Comparison of ENCODE assay signal across 21 cellular contexts in genomic region chr9:105251733-105252404, GRCh38. TPM values are rescaled to one million over a fixed set of nuclear protein-coding genes. Genes with fewer than 3 reads are reported as not detected.
DNase-seq lines count a peak whose midpoint lies in the region; ATAC-seq, FAIRE-seq and TF ChIP-seq lines count a peak whose summit lies in the region.
"Had no signal": no experiment of that assay in that cellular context is flagged by ENCODE, and none has a peak within 500 bp of the region (broad histone marks: within the 10 kb centered on the region; RNA-seq: fewer than 3 reads in every experiment).

No MANE protein-coding gene starts in this region.

- 88% methylated on average over 5 of the region's 5 CpGs; no CpG with 5 or more reads in 1 of the 2 experiments for WGBS in H1 (ENCODE audit: extremely low coverage in 1 of 2, insufficient coverage in 1 of 2, insufficient read length in 1 of 2, insufficient replicate concordance in 2 of 2, low coverage in 1 of 2, low lambda C conversion rate in 2 of 2, missing lambda C conversion rate in 1 of 2), 2 experiments

- peaks cover 2% of the 10 kb centered on the region in 2 experiments for H4K20me1 ChIP-seq in H1 (replicated peaks in 1 of 2; ENCODE audit: control insufficient read depth in 1 of 2, insufficient read depth in 2 of 2, low read length in 2 of 2)

- H2AK5ac ChIP-seq in H1 (ENCODE audit: low read depth, low read length) = no peak overlapping the region

- no peak overlapping the region for H2BK15ac ChIP-seq in H1 (ENCODE audit: low read length)

- no peak for TF ChIP-seq CTCF in H1 (IDR thresholded peaks at IDR 0.05; ENCODE audit: control extremely low read depth in 1 of 3, insufficient read depth in 1 of 3, low read depth in 1 of 3, low read length in 3 of 3)
- no peak for TF ChIP-seq CTCF in parathyroid adenoma (IDR thresholded peaks at IDR 0.05)

- no peaks in the 10 kb centered on the region for H3K23me2 ChIP-seq in H1 (ENCODE audit: low read depth, low read length)

- H3K9me3 ChIP-seq in H1 (ENCODE audit: insufficient read depth in 2 of 2, low read depth in 1 of 2, low read length in 1 of 2) (no peaks in the 10 kb centered on the region), parathyroid adenoma (ENCODE audit: control insufficient read depth, low read length) (no peaks in the 10 kb centered on the region)
- H3K9me3 ChIP-seq: MG63, right atrium auricular region, SJCRH30, tibial nerve had no signal

- no peak overlapping the region for H2AFZ ChIP-seq in H1 (ENCODE audit: low read length)
- H2AFZ ChIP-seq in parathyroid adenoma = no peak overlapping the region
- H2AFZ ChIP-seq: PC-9 had no signal

- no peak overlapping the region for H4K91ac ChIP-seq in H1 (replicated peaks; ENCODE audit: insufficient read length, low read length)

- CTCF ChIA-PET in H1 (lab: Charles Lee; ENCODE audit: partially characterized antibody) = interaction anchor here (1.1 to 1.4 kb wide), 2 partner anchors 17 to 163 kb away, joined by 3 read pairs; no protein-coding TSS in a partner anchor

- TF ChIP-seq RAD21 in H1 (IDR thresholded peaks at IDR 0.05 in 1 of 2, conservative IDR thresholded peaks at IDR 0.05 in 1 of 2; ENCODE audit: low read depth in 2 of 2, low read length in 2 of 2) = peak; percentile 5 to 19; a peak in 1 of 4 replicates

- H4K5ac ChIP-seq in H1 (ENCODE audit: insufficient read length, low read depth, low read length) = no peak overlapping the region

- FAIRE-seq in H1 (lab: Jason Lieb, UNC) = no peak

- no peak overlapping the region; the same call in 1 of the 2 replicates for H3K18ac ChIP-seq in H1 (ENCODE audit: extremely low read depth, low read length)

- H3K9ac ChIP-seq in H1 (replicated peaks in 1 of 4; ENCODE audit: extremely low read depth in 1 of 4, low read depth in 3 of 4, low read length in 3 of 4) = no peak overlapping the region
- no peak overlapping the region for H3K9ac ChIP-seq in parathyroid adenoma

- no peak overlapping the region for H3K23ac ChIP-seq in H1 (ENCODE audit: insufficient read length)

- H4K8ac ChIP-seq in H1 (ENCODE audit: extremely low read depth, insufficient read depth, low read length) = no peak overlapping the region

- H2BK5ac ChIP-seq in H1 (ENCODE audit: low read depth, low read length) = no peak overlapping the region

- H3K27me3 ChIP-seq in H1 (replicated peaks in 1 of 4; ENCODE audit: control insufficient read depth in 3 of 4, extremely low read depth in 1 of 4, insufficient read depth in 3 of 4, low read length in 3 of 4) (no peaks in the 10 kb centered on the region), parathyroid adenoma (ENCODE audit: control insufficient read depth, insufficient read depth, low read length) (no peaks in the 10 kb centered on the region)
- H3K27me3 ChIP-seq: MG63, right atrium auricular region, SJCRH30, tibial nerve had no signal

- H3K56ac ChIP-seq in H1 (replicated peaks; ENCODE audit: insufficient read length, low read depth, low read length) = no peak overlapping the region

- no peak overlapping the region for H3K4me2 ChIP-seq in H1 (ENCODE audit: insufficient read depth in 1 of 2, low read depth in 2 of 2, low read length in 2 of 2)
- H3K4me2 ChIP-seq in parathyroid adenoma (ENCODE audit: low read length) = no peak overlapping the region
- H3K4me2 ChIP-seq: PC-9 had no signal

- H3K4me1 ChIP-seq in H1 (replicated peaks in 1 of 4; ENCODE audit: control insufficient read depth in 3 of 4, insufficient read depth in 4 of 4, low read length in 3 of 4) = peaks cover 0 to 18% (median 11%) of the 10 kb centered on the region in 4 experiments; a peak in 5 of 7 replicates
- H3K4me1 ChIP-seq in parathyroid adenoma = peaks cover 4% of the 10 kb centered on the region
- H3K4me1 ChIP-seq: SJCRH30 had no signal

- H3K79me1 ChIP-seq in H1 (ENCODE audit: low read depth, low read length) = peaks cover 3% of the 10 kb centered on the region

- H3K4me3 ChIP-seq in H1 (ENCODE audit: extremely low read depth in 1 of 4, insufficient read depth in 2 of 4, low read depth in 3 of 4, low read length in 4 of 4) (no peak overlapping the region), parathyroid adenoma (ENCODE audit: low read depth, low read length) (no peak overlapping the region)
- H3K4me3 ChIP-seq: MG63, PC-9, right atrium auricular region, SJCRH30, tibial nerve had no signal

- H3K79me2 ChIP-seq in H1 (ENCODE audit: control insufficient read depth in 1 of 2, insufficient read depth in 2 of 2, low read length in 2 of 2) (peaks cover 20 to 97% of the 10 kb centered on the region in 2 experiments), parathyroid adenoma (peaks cover 31% of the 10 kb centered on the region)

- no peak overlapping the region for H3K14ac ChIP-seq in H1 (ENCODE audit: insufficient read length)

- TF ChIP-seq EP300 in H1 (IDR thresholded peaks at IDR 0.05; ENCODE audit: borderline replicate concordance in 1 of 2, low read depth in 2 of 2, low read length in 2 of 2) = no peak

- H3K36me3 ChIP-seq in H1 (ENCODE audit: control insufficient read depth in 2 of 4, insufficient read depth in 4 of 4, low read length in 3 of 4) = no peaks in the 10 kb centered on the region
- H3K36me3 ChIP-seq in parathyroid adenoma (ENCODE audit: control insufficient read depth, insufficient read depth, low read length) = no peaks in the 10 kb centered on the region
- H3K36me3 ChIP-seq: MG63, right atrium auricular region, SJCRH30, tibial nerve had no signal

- no peak overlapping the region for H2BK12ac ChIP-seq in H1 (ENCODE audit: low read depth, low read length)

- no peak for ATAC-seq in SK-N-SH treated with all-trans-retinoic acid at 6 μM for 48 hours
- no peak for ATAC-seq in GM21390 (IDR thresholded peaks at IDR 0.05; ENCODE audit: unreplicated experiment)
- ATAC-seq: activated CD8-positive, alpha-beta T cell treated with anti-CD3 and anti-CD28 coated beads for 36 hours; activated T-cell treated with anti-CD3 and anti-CD28 coated beads, Interleukin-2, amount 50 U/mL, for 4 hours; T-helper 17 cell had no signal

- no peak overlapping the region for H3K4ac ChIP-seq in H1 (replicated peaks; ENCODE audit: insufficient read length, low read depth, low read length)

- no peak overlapping the region for H2BK120ac ChIP-seq in H1 (replicated peaks; ENCODE audit: low read depth, low read length)

- no peak overlapping the region for H2BK20ac ChIP-seq in H1 (ENCODE audit: low read length)

- H3K27ac ChIP-seq in H1 (ENCODE audit: low read depth, low read length) = no peak overlapping the region
- H3K27ac ChIP-seq in parathyroid adenoma = peak overlapping the region; percentile 15
- H3K27ac ChIP-seq: PC-9, right atrium auricular region, SJCRH30, tibial nerve had no signal

- peak; percentile 31 for DNase-seq in HuH-7.5 (ENCODE audit: low spot score)
- peak; percentile 71 for DNase-seq in NCI-H748 (lab: John Stamatoyannopoulos, UW; ENCODE audit: unreplicated experiment)
- no peak for DNase-seq in H1 (ENCODE audit: low read depth in 1 of 2, low spot score in 2 of 2)
- no peak for DNase-seq in NCI-H146 treated with DMSO at 0.1 percent for 48 hours (lab: John Stamatoyannopoulos, UW; ENCODE audit: unreplicated experiment)
- no peak for DNase-seq in OCI-M1 (lab: John Stamatoyannopoulos, UW)
- DNase-seq: activated CD8-positive, alpha-beta T cell treated with anti-CD3 and anti-CD28 coated beads for 36 hours; activated T-cell treated with anti-CD3 and anti-CD28 coated beads, Interleukin-2, amount 50 U/mL, for 4 hours; CD8-positive, alpha-beta memory T cell; head of caudate nucleus; MG63; naive B cell; NCI-H524; PC-9; SJCRH30; stimulated activated CD4-positive, alpha-beta T cell treated with anti-CD3 and anti-CD28 coated beads, Interleukin-15, amount 100 ng/mL, for 24 hours; T-helper 17 cell had no signal

- no peak for TF ChIP-seq POLR2A in H1 (IDR thresholded peaks at IDR 0.05; ENCODE audit: control extremely low read depth in 1 of 2, low read depth in 2 of 2, low read length in 2 of 2)

- POLR2A ChIA-PET in H1 (lab: Charles Lee; ENCODE audit: partially characterized antibody) = interaction anchor here (0.5 to 1.1 kb wide), 2 partner anchors 10 to 46 kb away, joined by 3 read pairs; no protein-coding TSS in a partner anchor

TF ChIP-seq in H1, 55 proteins besides CTCF, POLR2A, EP300 and RAD21 (continues in another document):
- TF ChIP-seq ATF2 (IDR thresholded peaks at IDR 0.05; ENCODE audit: low read length) = no peak
- no peak for TF ChIP-seq RXRA (IDR thresholded peaks at IDR 0.05; ENCODE audit: insufficient read depth, low read depth, low read length)

TF ChIP-seq in SK-N-SH treated with all-trans-retinoic acid at 6 μM for 48 hours, 23 proteins besides CTCF, POLR2A, EP300 and RAD21 (continues in another document):
- no peak for TF ChIP-seq GLIS3 (CRISPR knock-in tag; IDR thresholded peaks at IDR 0.05)
- no peak for TF ChIP-seq ARNTL (CRISPR knock-in tag; IDR thresholded peaks at IDR 0.05; ENCODE audit: borderline replicate concordance, low read depth)
- no peak for TF ChIP-seq CREB5 (CRISPR knock-in tag; IDR thresholded peaks at IDR 0.05; ENCODE audit: low read depth)
- no peak for TF ChIP-seq ZNF70 (CRISPR knock-in tag; IDR thresholded peaks at IDR 0.05)
- no peak for TF ChIP-seq ZNF8 (CRISPR knock-in tag; IDR thresholded peaks at IDR 0.05)
- no peak for TF ChIP-seq ESRRG (CRISPR knock-in tag; IDR thresholded peaks at IDR 0.05)

RNA-seq across cellular contexts. Expression of gene SLC44A1, which starts 7.4 kb away (rescaled TPM):
- 68.1 and 71.2 TPM in 2 replicates for total RNA-seq in H1 (2021; fragmentation: NEBNext Ultra II Directional; extraction: Animal tissue kit (Norgen Biotek cat#: 25700))
- 22.9 and 30.5 TPM in 2 replicates for polyA plus RNA-seq in H1 (2011; rRNA removed)
- 27.8 TPM for polyA plus RNA-seq in H1 (2011; cell fraction: cytosol; rRNA removed)
- polyA plus RNA-seq in H1 (2011; cell fraction: nucleus; rRNA removed) = 17.0 TPM
- 30.5 to 48.6 TPM (median 44.6 TPM) in 4 replicates for polyA plus RNA-seq in H1 (2012, experiment 1 of 2)
- 2.8 TPM for polyA plus RNA-seq in H1 (2012, experiment 2 of 2)
- polyA plus RNA-seq in H1 (2013, experiment 1 of 2) = 30.1 TPM
- polyA plus RNA-seq in H1 (2013, experiment 2 of 2) = 35.0 TPM
- polyA minus RNA-seq in H1 (2011; rRNA and poly(A)+ RNA removed) = 142 and 183 TPM in 2 replicates
- polyA minus RNA-seq in H1 (2011; cell fraction: cytosol; rRNA and poly(A)+ RNA removed) = 52.5 TPM
- polyA minus RNA-seq in H1 (2011; cell fraction: nucleus; rRNA and poly(A)+ RNA removed) = 58.5 TPM

Comparison
In these comparisons a context has a peak if more than half of its experiments do, and no peak if none do; other contexts are left out.
1. DNase-seq: peak in HuH-7.5 (single experiment) and NCI-H748 (single experiment); none in H1 (0 of 2), NCI-H146 treated with DMSO at 0.1 percent for 48 hours (single experiment) and OCI-M1 (single experiment).